ENCODE assay signal across 22 cellular contexts in the genomic region with DNA sequence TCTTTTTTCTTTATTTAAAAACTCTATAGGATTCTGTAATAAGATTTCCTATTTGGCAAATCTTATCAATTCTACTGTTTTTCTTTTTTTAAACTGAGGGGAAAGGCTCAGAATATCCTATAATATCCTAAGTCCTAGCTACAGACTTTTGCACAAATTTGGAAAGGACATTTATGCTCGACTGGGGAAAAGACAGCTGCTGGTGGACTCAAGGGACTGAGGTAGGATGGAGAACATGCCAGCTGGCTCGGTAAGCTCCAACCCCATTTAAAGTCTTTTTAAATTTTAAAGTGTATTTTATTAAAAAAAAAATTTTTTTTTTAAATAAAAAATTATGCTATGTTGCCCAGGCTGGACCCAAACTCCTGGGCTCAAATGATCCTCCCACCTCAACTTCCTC. TPM values are rescaled to one million over a fixed set of nuclear protein-coding genes. Genes with fewer than 3 reads are reported as not detected.
"Had no signal": no experiment of that assay in that cellular context is flagged by ENCODE, and none has a peak within 500 bp of the region (broad histone marks: within the 10 kb centered on the region; RNA-seq: fewer than 3 reads in every experiment).

No MANE protein-coding gene starts in this region.

- H3K27ac ChIP-seq: coronary artery, dorsolateral prefrontal cortex, esophagus muscularis mucosa, foreskin keratinocyte, gastroesophageal sphincter, heart right ventricle, left lung, lower lobe of right lung had no signal

- H3K27ac Mint-ChIP-seq: mesothelial cell of epicardium had no signal

- H3K4me1 ChIP-seq: left lung, lower lobe of right lung had no signal

- H3K4me3 Mint-ChIP-seq: mesothelial cell of epicardium had no signal

- H3K9me3 ChIP-seq: esophagus muscularis mucosa, gastroesophageal sphincter, heart right ventricle, left lung, lower lobe of right lung, mucosa of descending colon had no signal

- H3K4me3 ChIP-seq: coronary artery, dorsolateral prefrontal cortex, esophagus muscularis mucosa, gastroesophageal sphincter, heart right ventricle, left lung, lower lobe of right lung, mucosa of descending colon had no signal

- DNase-seq: dermis blood vessel endothelial cell; dorsolateral prefrontal cortex; effector CD4-positive, alpha-beta T cell; effector memory CD4-positive, alpha-beta T cell; foreskin keratinocyte; head of caudate nucleus; heart right ventricle; hippocampal formation; left cardiac atrium; left lung; left ventricle myocardium superior; lower lobe of right lung; mesenchymal stem cell; mucosa of descending colon had no signal

- ATAC-seq: foreskin keratinocyte, gastroesophageal sphincter, heart right ventricle, left cardiac atrium, left lung, left ventricle myocardium superior, lower lobe of right lung, mucosa of descending colon had no signal

- H3K27me3 ChIP-seq: dorsolateral prefrontal cortex, esophagus muscularis mucosa, foreskin keratinocyte, gastroesophageal sphincter, heart right ventricle, left lung had no signal

- H3K9me3 Mint-ChIP-seq: mesothelial cell of epicardium had no signal

- H3K4me1 Mint-ChIP-seq: mesothelial cell of epicardium had no signal

RNA-seq across cellular contexts. Expression of a gene that starts 46.5 kb away (rescaled TPM):
- total RNA-seq: dermis blood vessel endothelial cell, dorsolateral prefrontal cortex, endothelial cell of umbilical vein, epithelial cell of proximal tubule, frontal cortex, heart right ventricle, kidney epithelial cell, left cardiac atrium, left lung, left ventricle myocardium superior, lower lobe of right lung had no signal
- polyA plus RNA-seq: endothelial cell of umbilical vein, heart right ventricle had no signal
